ENCODE assay signal across 22 cellular contexts in genomic region chr20:17629678-17630089, GRCh38. TPM values are rescaled to one million over a fixed set of nuclear protein-coding genes. Genes with fewer than 3 reads are reported as not detected.
DNase-seq lines count a peak whose midpoint lies in the region; ATAC-seq and TF ChIP-seq lines count a peak whose summit lies in the region.
"Had no signal": no experiment of that assay in that cellular context is flagged by ENCODE, and none has a peak within 500 bp of the region (broad histone marks: within the 10 kb centered on the region; RNA-seq: fewer than 3 reads in every experiment).

No MANE protein-coding gene starts in this region.

- POLR2A ChIA-PET in Caco-2 (lab: Charles Lee), result no interaction called here

- DNase-seq in Caco-2, result no peak
- DNase-seq in effector memory CD8-positive, alpha-beta T cell, result no peak
- peak; percentile 68 for DNase-seq in spleen
- DNase-seq in Calu3, result no peak
- DNase-seq in esophagus squamous epithelium (lab: John Stamatoyannopoulos, UW), result no peak
- DNase-seq in SK-N-DZ (ENCODE audit: low spot score), result no peak
- DNase-seq: CD8-positive, alpha-beta T cell; DMS79 treated with DMSO at 0.1 percent for 48 hours; GF-D8; HCEC 1CT; NCI-H1048; NCI-H1417; NCI-H1694; NCI-H2029 treated with DMSO at 0.1 percent for 48 hours; NCI-H446 treated with DMSO at 0.1 percent for 48 hours; NCI-H526; NCI-H82; NK-92 treated with Interleukin-12 subunit alpha and Interleukin-12 subunit beta, amount 100 ng/mL, for 24 hours; PC-3; SHP77 had no signal

- BruUV-seq in Caco-2 (replicated peaks; lab: Mats Ljungman, UMichigan), result no TSS peak
- no TSS peak for BruUV-seq in Calu3 (replicated peaks; lab: Mats Ljungman, UMichigan)

- H3K27me3 Mint-ChIP-seq in Caco-2 (ENCODE audit: insufficient read depth, unreplicated experiment) (no peaks in the 10 kb centered on the region), Calu3 (ENCODE audit: unreplicated experiment) (no peaks in the 10 kb centered on the region)
- no peaks in the 10 kb centered on the region for H3K27me3 Mint-ChIP-seq in effector memory CD8-positive, alpha-beta T cell

- H3K27ac Mint-ChIP-seq in Caco-2 (ENCODE audit: unreplicated experiment) (peak overlapping the region; percentile 42), Calu3 (ENCODE audit: unreplicated experiment) (no peak overlapping the region)
- H3K27ac Mint-ChIP-seq in effector memory CD8-positive, alpha-beta T cell, result peak overlapping the region; percentile 41 to 93
- H3K27ac Mint-ChIP-seq: CD8-positive, alpha-beta T cell had no signal

- H3K4me1 Mint-ChIP-seq in Caco-2 (ENCODE audit: low read depth, unreplicated experiment) (peaks cover 5% of the 10 kb centered on the region), Calu3 (ENCODE audit: low read depth, unreplicated experiment) (no peaks in the 10 kb centered on the region)
- no peaks in the 10 kb centered on the region for H3K4me1 Mint-ChIP-seq in effector memory CD8-positive, alpha-beta T cell (ENCODE audit: low read depth in 2 of 2)

- H3K27ac ChIP-seq in BLaER1 (peak overlapping the region; percentile 58), spleen (no peak overlapping the region), esophagus squamous epithelium (no peak overlapping the region)
- H3K27ac ChIP-seq: C4-2B had no signal

- H4K20me1 ChIP-seq in BLaER1, result peaks cover 48% of the 10 kb centered on the region

- H3K36me3 Mint-ChIP-seq in Caco-2 (ENCODE audit: insufficient read depth, unreplicated experiment) (peaks cover 100% of the 10 kb centered on the region), Calu3 (ENCODE audit: insufficient read depth, unreplicated experiment) (peaks cover 10% of the 10 kb centered on the region)
- H3K36me3 Mint-ChIP-seq in effector memory CD8-positive, alpha-beta T cell (ENCODE audit: insufficient read depth), result peaks cover 20% of the 10 kb centered on the region

- TF ChIP-seq POLR2A in spleen (IDR thresholded peaks at IDR 0.05) (no peak), esophagus squamous epithelium (IDR thresholded peaks at IDR 0.05) (no peak)

- 96 to 97% (median 96%) methylated on average over 19 to 21 of the region's 21 CpGs for WGBS in spleen, 5 donors
- 98 to 100% methylated on average over 3 to 6 of the region's 21 CpGs for WGBS in esophagus squamous epithelium, 2 donors

- H3K9me3 Mint-ChIP-seq in Caco-2 (ENCODE audit: unreplicated experiment) (no peaks in the 10 kb centered on the region), Calu3 (ENCODE audit: low read depth, unreplicated experiment) (no peaks in the 10 kb centered on the region)
- H3K9me3 Mint-ChIP-seq in effector memory CD8-positive, alpha-beta T cell, result no peaks in the 10 kb centered on the region
- H3K9me3 Mint-ChIP-seq: CD8-positive, alpha-beta T cell had no signal

- no peaks in the 10 kb centered on the region for H3K27me3 ChIP-seq in BLaER1
- H3K27me3 ChIP-seq in Caco-2 (replicated peaks; ENCODE audit: control insufficient read depth, insufficient read depth, low read length), result no peaks in the 10 kb centered on the region
- H3K27me3 ChIP-seq in spleen (replicated peaks in 1 of 7), result no peaks in the 10 kb centered on the region
- no peaks in the 10 kb centered on the region for H3K27me3 ChIP-seq in esophagus squamous epithelium

- intact Hi-C loops in Caco-2 (cut with micrococcal nuclease; ENCODE audit: unreplicated experiment) (no loop called here), spleen (cut with DNase I; ENCODE audit: low total_unique reads) (no loop called here), Calu3 (cut with micrococcal nuclease; ENCODE audit: unreplicated experiment) (no loop called here), esophagus squamous epithelium (cut with DNase I) (loop anchor here (10.0 kb wide), 1 partner anchor 95 kb away; no protein-coding TSS in a partner anchor)

- CTCF ChIA-PET in Caco-2 (lab: Charles Lee), result no interaction called here
- CTCF ChIA-PET in Calu3 (lab: Charles Lee), result no interaction called here

- no peak overlapping the region for H3K9ac ChIP-seq in BLaER1

- no peak for TF ChIP-seq CTCF in Caco-2 (IDR thresholded peaks at IDR 0.05; ENCODE audit: insufficient read depth in 1 of 2, low read depth in 1 of 2, low read length in 1 of 2, severe bottlenecking in 1 of 2, unreplicated experiment in 1 of 2)
- no peak for TF ChIP-seq CTCF in spleen (IDR thresholded peaks at IDR 0.05 in 8 of 11, conservative IDR thresholded peaks at IDR 0.05 in 3 of 11)
- no peak for TF ChIP-seq CTCF in Calu3 (IDR thresholded peaks at IDR 0.05; ENCODE audit: unreplicated experiment)
- no peak for TF ChIP-seq CTCF in esophagus squamous epithelium (IDR thresholded peaks at IDR 0.05)

- H3K4me3 Mint-ChIP-seq in Caco-2 (ENCODE audit: unreplicated experiment) (no peak overlapping the region), Calu3 (ENCODE audit: low read depth, unreplicated experiment) (no peak overlapping the region)
- no peak overlapping the region for H3K4me3 Mint-ChIP-seq in effector memory CD8-positive, alpha-beta T cell
- H3K4me3 Mint-ChIP-seq: CD8-positive, alpha-beta T cell had no signal

- H3K9me3 ChIP-seq in BLaER1 (no peaks in the 10 kb centered on the region), Caco-2 (no peaks in the 10 kb centered on the region), spleen (no peaks in the 10 kb centered on the region), esophagus squamous epithelium (no peaks in the 10 kb centered on the region)

- H3K4me1 ChIP-seq in BLaER1, result peaks cover 61% of the 10 kb centered on the region
- no peaks in the 10 kb centered on the region for H3K4me1 ChIP-seq in Caco-2
- H3K4me1 ChIP-seq in spleen, result peaks cover 0 to 11% (median 7%) of the 10 kb centered on the region in 6 donors
- peaks cover 0 to 9% (median 9%) of the 10 kb centered on the region in 3 donors for H3K4me1 ChIP-seq in esophagus squamous epithelium

- H3K4me3 ChIP-seq in BLaER1, result no peak overlapping the region
- no peak overlapping the region for H3K4me3 ChIP-seq in Caco-2 (ENCODE audit: low read depth, low read length)
- H3K4me3 ChIP-seq in spleen, result no peak overlapping the region
- no peak overlapping the region for H3K4me3 ChIP-seq in esophagus squamous epithelium

- no peak for ATAC-seq in effector memory CD8-positive, alpha-beta T cell (replicated peaks)
- ATAC-seq: CD8-positive, alpha-beta T cell; PC-3 had no signal

- H3K4me2 ChIP-seq in BLaER1, result no peak overlapping the region

- H3K36me3 ChIP-seq in BLaER1, result peaks cover 100% of the 10 kb centered on the region
- peaks cover 28% of the 10 kb centered on the region for H3K36me3 ChIP-seq in Caco-2 (ENCODE audit: control insufficient read depth, insufficient read depth, low read length)
- peaks cover 0 to 100% (median 91%) of the 10 kb centered on the region in 6 donors for H3K36me3 ChIP-seq in spleen
- peaks cover 51 to 100% (median 52%) of the 10 kb centered on the region in 3 donors for H3K36me3 ChIP-seq in esophagus squamous epithelium

RNA-seq across cellular contexts. Expression of gene RRBP1, which starts 52.4 kb away (rescaled TPM):
- total RNA-seq in Caco-2 (2022) (665 and 758 TPM in 2 replicates), spleen (100 to 1,000 TPM in 6 of 7 donors, 10 to 100 TPM in 1; 78.8 to 164 (median 122) TPM), Calu3 (2022) (45.3 and 56.8 TPM in 2 replicates), esophagus squamous epithelium (100 to 1,000 TPM in 1 of 4 donors, 10 to 100 TPM in 3; 61.4 to 128 (median 72.7) TPM)
- 10 to 100 TPM; 17.0 to 27.3 (median 21.7) TPM for polyA plus RNA-seq in spleen
- 9.2 and 14.2 TPM in 2 replicates for polyA plus RNA-seq in SK-N-DZ (2014; cell fraction: cytosol; rRNA removed)
- 24.2 and 26.9 TPM in 2 replicates for polyA plus RNA-seq in SK-N-DZ (2014; cell fraction: nucleus; rRNA removed)

RNA-seq across cellular contexts. Expression of gene DSTN, which starts 59.8 kb away (rescaled TPM):
- 313 and 318 TPM in 2 replicates for total RNA-seq in Caco-2 (2022)
- 100 to 1,000 TPM in 3 of 7 donors, 10 to 100 TPM in 4; 62.0 to 122 (median 93.6) TPM for total RNA-seq in spleen
- polyA plus RNA-seq in spleen, result 100 to 1,000 TPM in 2 of 3 donors, 10 to 100 TPM in 1; 65.8 to 157 (median 107) TPM
- total RNA-seq in Calu3 (2022), result 90.0 and 110 TPM in 2 replicates
- 100 to 1,000 TPM; 242 to 616 (median 360) TPM for total RNA-seq in esophagus squamous epithelium
- 135 and 162 TPM in 2 replicates for polyA plus RNA-seq in SK-N-DZ (2014; cell fraction: cytosol; rRNA removed)
- polyA plus RNA-seq in SK-N-DZ (2014; cell fraction: nucleus; rRNA removed), result 67.2 and 68.3 TPM in 2 replicates
